In genomic region chr21:42865361-42866160, GRCh38 we compare ENCODE assay signal across 11 cellular contexts. TPM values are rescaled to one million over a fixed set of nuclear protein-coding genes. Genes with fewer than 3 reads are reported as not detected.
DNase-seq lines count a peak whose midpoint lies in the region; ATAC-seq and TF ChIP-seq lines count a peak whose summit lies in the region.
"Had no signal": no experiment of that assay in that cellular context is flagged by ENCODE, and none has a peak within 500 bp of the region (broad histone marks: within the 10 kb centered on the region; RNA-seq: fewer than 3 reads in every experiment).

No MANE protein-coding gene starts in this region.

- H3F3A ChIP-seq in GM23248 (ENCODE audit: insufficient read depth) = no peaks in the 10 kb centered on the region

- TF ChIP-seq CTCF in heart right ventricle (IDR thresholded peaks at IDR 0.05) = no peak
- TF ChIP-seq CTCF in Calu3 (IDR thresholded peaks at IDR 0.05; ENCODE audit: unreplicated experiment) = no peak

- 39% methylated on average over 21 to 24 of the region's 24 CpGs for WGBS in GM23248 (ENCODE audit: low coverage in 1 of 2, low lambda C conversion rate in 2 of 2, missing lambda C conversion rate in 2 of 2), 2 experiments
- WGBS in heart right ventricle, 2 donors = 56 to 65% methylated on average over 24 of the region's 24 CpGs

- H3K4me1 Mint-ChIP-seq in Calu3 (ENCODE audit: low read depth, unreplicated experiment) = no peaks in the 10 kb centered on the region

- H3K4me1 ChIP-seq in GM23248 (ENCODE audit: insufficient read depth) (peaks cover 3% of the 10 kb centered on the region; the same call in 1 of the 2 replicates), heart right ventricle (peaks cover 0 to 37% (median 12%) of the 10 kb centered on the region in 9 donors)
- H3K4me1 ChIP-seq: parathyroid adenoma had no signal

- H3K27me3 Mint-ChIP-seq in Calu3 (ENCODE audit: unreplicated experiment) = no peaks in the 10 kb centered on the region
- H3K27me3 Mint-ChIP-seq: activated CD4-positive, alpha-beta T cell treated with anti-CD3 and anti-CD28 coated beads, Interleukin-2, amount 10 ng/mL, durations not matched to agents 7 days and 5 days had no signal

- H3K27me3 ChIP-seq in GM23248 (replicated peaks; ENCODE audit: insufficient read depth) = no peaks in the 10 kb centered on the region
- no peaks in the 10 kb centered on the region for H3K27me3 ChIP-seq in heart right ventricle

- peak; percentile 32 to 93 (median 82) for ATAC-seq in heart right ventricle
- peak; percentile 76 for ATAC-seq in sciatic nerve
- ATAC-seq in HG02970 (IDR thresholded peaks at IDR 0.05; ENCODE audit: low FRiP score, unreplicated experiment) = no peak
- ATAC-seq in HG03039 (IDR thresholded peaks at IDR 0.05; ENCODE audit: unreplicated experiment) = no peak

- no peak overlapping the region for H3K27ac Mint-ChIP-seq in Calu3 (ENCODE audit: unreplicated experiment)

- H3K9me3 ChIP-seq in GM23248 (ENCODE audit: low read depth) (no peaks in the 10 kb centered on the region), heart right ventricle (no peaks in the 10 kb centered on the region)

- H3K79me2 ChIP-seq in GM23248 (ENCODE audit: insufficient read depth) = peaks cover 83% of the 10 kb centered on the region
- H3K79me2 ChIP-seq: parathyroid adenoma had no signal

- no TSS peak for BruUV-seq in Calu3 (replicated peaks; lab: Mats Ljungman, UMichigan)

- no peaks in the 10 kb centered on the region for H3K9me3 Mint-ChIP-seq in Calu3 (ENCODE audit: low read depth, unreplicated experiment)
- H3K9me3 Mint-ChIP-seq: activated CD4-positive, alpha-beta T cell treated with anti-CD3 and anti-CD28 coated beads, Interleukin-2, amount 10 ng/mL, durations not matched to agents 7 days and 5 days had no signal

- peaks cover 32% of the 10 kb centered on the region for H3K36me3 Mint-ChIP-seq in Calu3 (ENCODE audit: insufficient read depth, unreplicated experiment)

- H3K9ac ChIP-seq in GM23248 = no peak overlapping the region
- H3K9ac ChIP-seq: parathyroid adenoma had no signal

- peak; percentile 50 for DNase-seq in GM23248
- DNase-seq in NCI-H446 (lab: John Stamatoyannopoulos, UW) = peak; percentile 4 to 42
- DNase-seq in heart right ventricle = peak; percentile 69 to 71
- DNase-seq in sciatic nerve (ENCODE audit: low spot score) = no peak
- no peak for DNase-seq in Calu3
- DNase-seq in activated CD4-positive, alpha-beta T cell treated with anti-CD3 and anti-CD28 coated beads, Interleukin-2, amount 50 U/mL, for 1 hour = no peak
- DNase-seq: activated CD4-positive, alpha-beta T cell treated with anti-CD3 and anti-CD28 coated beads, Interleukin-2, amount 10 ng/mL, durations not matched to agents 7 days and 5 days; NCI-H226 had no signal

- H3K4me2 ChIP-seq in GM23248 (ENCODE audit: unreplicated experiment) = no peak overlapping the region

- H2AFZ ChIP-seq in GM23248 = no peak overlapping the region
- H2AFZ ChIP-seq: parathyroid adenoma had no signal

- no peak overlapping the region for H3K4me3 Mint-ChIP-seq in Calu3 (ENCODE audit: low read depth, unreplicated experiment)
- H3K4me3 Mint-ChIP-seq: activated CD4-positive, alpha-beta T cell treated with anti-CD3 and anti-CD28 coated beads, Interleukin-2, amount 10 ng/mL, durations not matched to agents 7 days and 5 days had no signal

- in situ Hi-C loops in GM23248 (cut with MboI) = no loop called here

- 0 out of 2 replicates have a peak, but pooled peaks cover 2% of the 10 kb centered on the region for H3K36me3 ChIP-seq in GM23248 (ENCODE audit: low read depth)
- H3K36me3 ChIP-seq in heart right ventricle = peaks cover 0 to 94% (median 5%) of the 10 kb centered on the region in 9 donors

- H3K27ac ChIP-seq in GM23248 (0 out of 2 replicates have a peak overlapping the region, but pooled peaks have one; percentile 24), heart right ventricle (peak overlapping the region in 5 of 10 donors; percentile 26 to 55 (median 50))
- H3K27ac ChIP-seq: parathyroid adenoma had no signal

- H3K9me2 ChIP-seq in GM23248 (ENCODE audit: insufficient read depth) = no peaks in the 10 kb centered on the region

- H4K20me1 ChIP-seq in GM23248 (ENCODE audit: insufficient read depth) = no peaks in the 10 kb centered on the region

- CTCF ChIA-PET in Calu3 (lab: Charles Lee) = no interaction called here

- intact Hi-C loops in heart right ventricle (cut with DNase I) = no loop called here
- intact Hi-C loops in sciatic nerve (cut with DNase I) = no loop called here
- intact Hi-C loops in Calu3 (cut with micrococcal nuclease; ENCODE audit: unreplicated experiment) = no loop called here

- H3K4me3 ChIP-seq in GM23248 (no peak overlapping the region), heart right ventricle (no peak overlapping the region)

RNA-seq across cellular contexts. Expression of gene WDR4, which starts 13.8 kb away (rescaled TPM):
- total RNA-seq in GM23248 (2014; rRNA removed; shearing (Covaris generic)) = 8.6 and 13.5 TPM in 2 replicates
- polyA plus RNA-seq in GM23248 (2016; fragmentation: Nextera tagmentation; extraction: Ambion mirVana) (11.9 and 12.5 TPM in 2 replicates), heart right ventricle (1 to 10 TPM; 4.0 to 9.8 TPM)
- total RNA-seq in heart right ventricle (1 to 10 TPM; 3.7 to 9.6 (median 4.5) TPM), sciatic nerve (13.0 TPM), Calu3 (2022) (29.9 and 32.0 TPM in 2 replicates)

RNA-seq across cellular contexts. Expression of gene NDUFV3, which starts 27.5 kb away (rescaled TPM):
- total RNA-seq in GM23248 (2014; rRNA removed; shearing (Covaris generic)) = 44.9 and 56.8 TPM in 2 replicates
- 46.8 and 49.2 TPM in 2 replicates for polyA plus RNA-seq in GM23248 (2016; fragmentation: Nextera tagmentation; extraction: Ambion mirVana)
- total RNA-seq in heart right ventricle = 10 to 100 TPM; 42.6 to 63.7 (median 52.2) TPM
- polyA plus RNA-seq in heart right ventricle = 10 to 100 TPM; 25.9 to 57.1 TPM
- total RNA-seq in sciatic nerve = 43.8 TPM
- total RNA-seq in Calu3 (2022) = 29.8 and 31.1 TPM in 2 replicates

RNA-seq across cellular contexts. Expression of gene ERVH48-1, which starts 59.9 kb away (rescaled TPM):
- not detected in 2 replicates for total RNA-seq in GM23248 (2014; rRNA removed; shearing (Covaris generic))
- polyA plus RNA-seq in GM23248 (2016; fragmentation: Nextera tagmentation; extraction: Ambion mirVana) (not detected in 2 replicates), heart right ventricle (under 1 TPM in 1 of 2 donors, not detected in 1; 0.03 TPM)
- total RNA-seq in heart right ventricle (under 1 TPM in 1 of 10 donors, not detected in 9; 0.09 TPM), sciatic nerve (not detected), Calu3 (2022) (not detected in 2 replicates)

Comparison
In these comparisons a context has a peak if more than half of its experiments do, and no peak if none do; other contexts are left out.
1. DNase-seq: peak in GM23248 (single experiment), NCI-H446 (2 of 2) and heart right ventricle (2 of 2); none in sciatic nerve (single experiment), Calu3 (single experiment) and activated CD4-positive, alpha-beta T cell treated with anti-CD3 and anti-CD28 coated beads, Interleukin-2, amount 50 U/mL, for 1 hour (single experiment).
2. ATAC-seq: peak in heart right ventricle (8 of 8) and sciatic nerve (single experiment); none in HG02970 (single experiment) and HG03039 (single experiment).